ENCODE assay signal across 1 cellular context in genomic region chr2:38066415-38066814, GRCh38.
TF ChIP-seq lines count a peak whose summit lies in the region.

No MANE protein-coding gene starts in this region.

TF ChIP-seq in HepG2, 621 proteins besides CTCF, POLR2A, EP300 and RAD21 (continued from another document):
- TF ChIP-seq HOXA9 (CRISPR knock-in tag; IDR thresholded peaks at IDR 0.05; ENCODE audit: borderline replicate concordance) = no peak
